8 cellular contexts compared by ENCODE assay signal in genomic region chr5:95631265-95631957, GRCh38. TPM values are rescaled to one million over a fixed set of nuclear protein-coding genes. Genes with fewer than 3 reads are reported as not detected.
DNase-seq lines count a peak whose midpoint lies in the region; ATAC-seq and TF ChIP-seq lines count a peak whose summit lies in the region.

No MANE protein-coding gene starts in this region.

- H3K79me2 ChIP-seq in DND-41 (ENCODE audit: insufficient read depth, low read length) = no peaks in the 10 kb centered on the region

- H3K27ac Mint-ChIP-seq in HFFc6 = peak overlapping the region; percentile 87
- peak overlapping the region; percentile 95 for H3K27ac Mint-ChIP-seq in activated CD4-positive, alpha-beta memory T cell treated with anti-CD3 and anti-CD28 coated beads, Interleukin-2, amount 10 ng/mL, durations not matched to agents 7 days and 5 days

- peaks cover 7% of the 10 kb centered on the region; the same call in 1 of the 2 replicates for H3K36me3 Mint-ChIP-seq in HFFc6 (ENCODE audit: low read depth)
- peaks cover 16% of the 10 kb centered on the region for H3K36me3 Mint-ChIP-seq in activated CD4-positive, alpha-beta memory T cell treated with anti-CD3 and anti-CD28 coated beads, Interleukin-2, amount 10 ng/mL, durations not matched to agents 7 days and 5 days (ENCODE audit: low read depth)

- no peak overlapping the region for H3K27ac ChIP-seq in DND-41 (ENCODE audit: low read length)
- H3K27ac ChIP-seq in psoas muscle = no peak overlapping the region

- no peaks in the 10 kb centered on the region for H3K36me3 ChIP-seq in DND-41 (ENCODE audit: insufficient read depth, low read length)
- H3K36me3 ChIP-seq in psoas muscle (ENCODE audit: insufficient read depth in 1 of 2, low read depth in 1 of 2) = no peaks in the 10 kb centered on the region

- H3K4me3 ChIP-seq in DND-41 (ENCODE audit: low read depth in 1 of 2, low read length in 2 of 2) (no peak overlapping the region), psoas muscle (no peak overlapping the region)

- intact Hi-C loops in psoas muscle (cut with DNase I) = no loop called here

- no peak for TF ChIP-seq CTCF in DND-41 (IDR thresholded peaks at IDR 0.05; ENCODE audit: borderline replicate concordance, extremely low read depth, low read length, poor library complexity, severe bottlenecking)
- no peak for TF ChIP-seq CTCF in HFFc6 (IDR thresholded peaks at IDR 0.05)
- TF ChIP-seq CTCF in psoas muscle (IDR thresholded peaks at IDR 0.05) = no peak

- no peak overlapping the region for H3K9ac ChIP-seq in DND-41 (ENCODE audit: low read depth, low read length)

- POLR2A ChIA-PET in activated CD4-positive, alpha-beta memory T cell treated with anti-CD3 and anti-CD28 coated beads, Interleukin-2, amount 10 ng/mL, durations not matched to agents 7 days and 5 days (lab: Charles Lee) = interaction anchor here (0.8 to 3.4 kb wide), 10 partner anchors 10 to 1023 kb away, joined by 3 to 57 read pairs (median 4); partner anchors contain the start of genes ELL2, GPR150 and RFESD

- peaks cover 24% of the 10 kb centered on the region for H3K4me1 Mint-ChIP-seq in HFFc6 (ENCODE audit: low read depth)
- H3K4me1 Mint-ChIP-seq in activated CD4-positive, alpha-beta memory T cell treated with anti-CD3 and anti-CD28 coated beads, Interleukin-2, amount 10 ng/mL, durations not matched to agents 7 days and 5 days = peaks cover 23% of the 10 kb centered on the region

- no peaks in the 10 kb centered on the region for H3K9me3 ChIP-seq in DND-41 (ENCODE audit: insufficient read depth, low read length, severe bottlenecking)
- H3K9me3 ChIP-seq in psoas muscle = no peaks in the 10 kb centered on the region

- CTCF ChIA-PET in activated CD4-positive, alpha-beta memory T cell treated with anti-CD3 and anti-CD28 coated beads, Interleukin-2, amount 10 ng/mL, durations not matched to agents 7 days and 5 days (lab: Charles Lee) = interaction anchor here (1.1 to 2.2 kb wide), 7 partner anchors 8 to 150 kb away, joined by 3 to 15 read pairs (median 8); partner anchors contain the start of gene RFESD

- H3K4me1 ChIP-seq in DND-41 (ENCODE audit: insufficient read depth, low read length) (peaks cover 7% of the 10 kb centered on the region), psoas muscle (peaks cover 3% of the 10 kb centered on the region)

- no peak for DNase-seq in DND-41
- peak; percentile 75 for DNase-seq in HFFc6
- no peak for DNase-seq in activated CD4-positive, alpha-beta memory T cell treated with anti-CD3 and anti-CD28 coated beads, Interleukin-2, amount 10 ng/mL, durations not matched to agents 7 days and 5 days
- peak; percentile 79 for DNase-seq in kidney tubule cell (ENCODE audit: low spot score)
- no peak for DNase-seq in DMS79 treated with DMSO at 0.1 percent for 48 hours (lab: John Stamatoyannopoulos, UW)
- DNase-seq in GOT3 (lab: John Stamatoyannopoulos, UW) = no peak
- no peak for DNase-seq in psoas muscle

- H3K27me3 ChIP-seq in DND-41 (ENCODE audit: insufficient read depth, low read length, poor library complexity) (no peaks in the 10 kb centered on the region), psoas muscle (ENCODE audit: insufficient read depth in 3 of 3, low read length in 2 of 3) (no peaks in the 10 kb centered on the region)

- no peaks in the 10 kb centered on the region for H3K27me3 Mint-ChIP-seq in HFFc6 (ENCODE audit: insufficient read depth)
- H3K27me3 Mint-ChIP-seq in activated CD4-positive, alpha-beta memory T cell treated with anti-CD3 and anti-CD28 coated beads, Interleukin-2, amount 10 ng/mL, durations not matched to agents 7 days and 5 days = peaks cover 8% of the 10 kb centered on the region

- H3K9me3 Mint-ChIP-seq in HFFc6 = peaks cover 4% of the 10 kb centered on the region; the same call in 1 of the 2 replicates
- peaks cover 5% of the 10 kb centered on the region for H3K9me3 Mint-ChIP-seq in activated CD4-positive, alpha-beta memory T cell treated with anti-CD3 and anti-CD28 coated beads, Interleukin-2, amount 10 ng/mL, durations not matched to agents 7 days and 5 days

- ATAC-seq in DND-41 (ENCODE audit: insufficient read depth, low read depth) (peak; percentile 11; the same call in 1 of the 3 replicates), GM21576 (IDR thresholded peaks at IDR 0.05; ENCODE audit: unreplicated experiment) (no peak), psoas muscle (no peak)

- H2AFZ ChIP-seq in DND-41 (ENCODE audit: low read depth, low read length) = peak overlapping the region; percentile 51; the same call in 1 of the 2 replicates

- no peaks in the 10 kb centered on the region for H4K20me1 ChIP-seq in DND-41 (ENCODE audit: insufficient read depth, low read length)

- peak overlapping the region; percentile 48; the same call in 1 of the 2 replicates for H3K4me3 Mint-ChIP-seq in HFFc6
- no peak overlapping the region for H3K4me3 Mint-ChIP-seq in activated CD4-positive, alpha-beta memory T cell treated with anti-CD3 and anti-CD28 coated beads, Interleukin-2, amount 10 ng/mL, durations not matched to agents 7 days and 5 days

- H3K4me2 ChIP-seq in DND-41 (ENCODE audit: insufficient read depth, low read length) = no peak overlapping the region

- WGBS in psoas muscle, 3 donors = 63 to 88% (median 64%) methylated on average over 2 of the region's 2 CpGs

RNA-seq across cellular contexts. Expression of gene GPR150, which starts 11.5 kb away (rescaled TPM):
- total RNA-seq in HFFc6 (2021; fragmentation: NEBNext Ultra II Directional; extraction: Animal tissue kit (Norgen Biotek cat#: 25700)) = under 1 TPM; 0.14 to 0.35 (median 0.22) TPM
- total RNA-seq in activated CD4-positive, alpha-beta memory T cell treated with anti-CD3 and anti-CD28 coated beads, Interleukin-2, amount 10 ng/mL, durations not matched to agents 7 days and 5 days = 1 to 10 TPM; 1.7 TPM
- total RNA-seq in psoas muscle = under 1 TPM in 2 of 4 donors, not detected in 2; 0.10 to 0.29 TPM
- under 1 TPM; 0.18 to 0.64 (median 0.35) TPM for polyA plus RNA-seq in psoas muscle

RNA-seq across cellular contexts. Expression of gene RFESD, which starts 15.2 kb away (rescaled TPM):
- total RNA-seq in HFFc6 (2021; fragmentation: NEBNext Ultra II Directional; extraction: Animal tissue kit (Norgen Biotek cat#: 25700)) = 1 to 10 TPM; 2.2 to 3.7 (median 2.3) TPM
- 1 to 10 TPM; 5.4 to 6.4 TPM for total RNA-seq in activated CD4-positive, alpha-beta memory T cell treated with anti-CD3 and anti-CD28 coated beads, Interleukin-2, amount 10 ng/mL, durations not matched to agents 7 days and 5 days
- total RNA-seq in psoas muscle = 1 to 10 TPM; 3.2 to 3.9 (median 3.7) TPM
- 1 to 10 TPM; 4.0 to 6.0 (median 4.7) TPM for polyA plus RNA-seq in psoas muscle

RNA-seq across cellular contexts. Expression of gene SPATA9, which starts 51.4 kb away (rescaled TPM):
- total RNA-seq in HFFc6 (2021; fragmentation: NEBNext Ultra II Directional; extraction: Animal tissue kit (Norgen Biotek cat#: 25700)) = under 1 TPM; 0.17 to 0.73 (median 0.48) TPM
- total RNA-seq in activated CD4-positive, alpha-beta memory T cell treated with anti-CD3 and anti-CD28 coated beads, Interleukin-2, amount 10 ng/mL, durations not matched to agents 7 days and 5 days = not detected
- under 1 TPM in 1 of 4 donors, not detected in 3; 0.22 TPM for total RNA-seq in psoas muscle
- polyA plus RNA-seq in psoas muscle = under 1 TPM in 2 of 3 donors, not detected in 1; 0.22 to 0.53 TPM

Comparison
In these comparisons a context has a peak if more than half of its experiments do, and no peak if none do; other contexts are left out.
1. DNase-seq: peak in HFFc6 (single experiment) and kidney tubule cell (single experiment); none in DND-41 (single experiment), activated CD4-positive, alpha-beta memory T cell treated with anti-CD3 and anti-CD28 coated beads, Interleukin-2, amount 10 ng/mL, durations not matched to agents 7 days and 5 days (single experiment), DMS79 treated with DMSO at 0.1 percent for 48 hours (single experiment), GOT3 (single experiment) and psoas muscle (0 of 2).